In the genomic region with DNA sequence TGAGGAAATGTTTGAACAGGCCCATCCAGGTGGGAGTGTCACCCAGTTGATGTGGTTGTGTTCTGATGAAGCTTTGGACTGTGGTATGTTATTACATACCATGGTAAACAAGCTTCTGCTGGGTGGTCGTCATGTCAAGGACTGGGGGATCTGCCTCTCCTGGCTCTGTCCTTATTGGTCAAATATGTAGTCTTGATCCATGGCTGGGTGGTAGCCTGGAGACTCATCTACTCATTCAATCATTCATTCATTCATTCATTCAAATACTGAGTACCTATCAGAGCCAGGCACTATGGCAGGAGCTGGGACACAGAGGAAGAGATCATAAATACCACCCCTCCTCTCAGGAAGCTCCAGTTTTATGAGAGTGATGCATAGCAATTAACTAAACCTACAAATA, we compare ENCODE assay signal across 28 cellular contexts.
"Had no signal": no experiment of that assay in that cellular context is flagged by ENCODE, and none has a peak within 500 bp of the region (broad histone marks: within the 10 kb centered on the region; RNA-seq: fewer than 3 reads in every experiment).

No MANE protein-coding gene starts in this region.

- H3K4me1 ChIP-seq: colonic mucosa, foreskin keratinocyte, gastrocnemius medialis had no signal

- H3K9me3 ChIP-seq: colonic mucosa, esophagus muscularis mucosa, esophagus squamous epithelium, gastrocnemius medialis, gastroesophageal sphincter, heart left ventricle, heart right ventricle had no signal

- FAIRE-seq: colon, endometrium, endothelial cell of umbilical vein, frontal cortex had no signal

- H3K4me3 ChIP-seq: colonic mucosa, coronary artery, dorsolateral prefrontal cortex, esophagus muscularis mucosa, esophagus squamous epithelium, gastrocnemius medialis, gastroesophageal sphincter, heart left ventricle, heart right ventricle had no signal

- ATAC-seq: effector memory CD8-positive, alpha-beta T cell; esophagus mucosa; foreskin keratinocyte; gastrocnemius medialis; gastroesophageal sphincter; heart left ventricle; heart right ventricle had no signal

- H3K36me3 ChIP-seq: colonic mucosa, esophagus muscularis mucosa, esophagus squamous epithelium, gastrocnemius medialis, gastroesophageal sphincter, heart left ventricle, heart right ventricle had no signal

- DNase-seq: colonic mucosa; cortex of kidney; dermis blood vessel endothelial cell; dorsolateral prefrontal cortex; effector CD4-positive, alpha-beta T cell; effector CD8-positive, alpha-beta T cell; effector memory CD4-positive, alpha-beta T cell; effector memory CD8-positive, alpha-beta T cell; endodermal cell; erythroblast; esophagus squamous epithelium; foreskin fibroblast; foreskin keratinocyte; foreskin melanocyte; gastrocnemius medialis; glutamatergic neuron; head of caudate nucleus; heart left ventricle; heart right ventricle had no signal

- H3K27ac ChIP-seq: colonic mucosa, coronary artery, dorsolateral prefrontal cortex, epithelial cell of prostate, esophagus muscularis mucosa, esophagus squamous epithelium, foreskin keratinocyte, gastrocnemius medialis, gastroesophageal sphincter, heart left ventricle, heart right ventricle had no signal

- H3K27me3 ChIP-seq: colonic mucosa, esophagus muscularis mucosa, esophagus squamous epithelium, gastrocnemius medialis, gastroesophageal sphincter, heart left ventricle, heart right ventricle had no signal
